8 cellular contexts compared by ENCODE assay signal in genomic region chr2:118014492-118014824, GRCh38. TPM values are rescaled to one million over a fixed set of nuclear protein-coding genes. Genes with fewer than 3 reads are reported as not detected.
A peak's percentile ranks its signal among the peaks of the same experiment; 100 is the strongest.
DNase-seq lines count a peak whose midpoint lies in the region; ATAC-seq and TF ChIP-seq lines count a peak whose summit lies in the region.

No MANE protein-coding gene starts in this region.

- H3K27ac Mint-ChIP-seq in T-helper 17 cell: peak overlapping the region; percentile 87

- intact Hi-C loops in sigmoid colon (cut with DNase I): loop anchor here (5.0 to 10.0 kb wide), 2 partner anchors 73 to 170 kb away; partner anchors contain the start of gene INSIG2

- H3K4me3 ChIP-seq in fibroblast of villous mesenchyme (ENCODE audit: low read depth, low read length) (peak overlapping the region; percentile 87), sigmoid colon (peak overlapping the region; percentile 72 to 100 (median 95))

- peaks cover 36% of the 10 kb centered on the region for H3K4me1 Mint-ChIP-seq in T-helper 17 cell

- H3K4me3 Mint-ChIP-seq in T-helper 17 cell: peak overlapping the region; percentile 94

- no peaks in the 10 kb centered on the region for H3K27me3 ChIP-seq in sigmoid colon

- no peaks in the 10 kb centered on the region for H3K36me3 ChIP-seq in sigmoid colon

- H3K27me3 Mint-ChIP-seq in T-helper 17 cell: peaks cover 12% of the 10 kb centered on the region

- DNase-seq in HEK293T (ENCODE audit: extremely low spot score): no peak
- DNase-seq in T-helper 17 cell: no peak
- no peak for DNase-seq in fibroblast of villous mesenchyme (ENCODE audit: low read depth)
- no peak for DNase-seq in sigmoid colon
- no peak for DNase-seq in OCI-M2 (lab: John Stamatoyannopoulos, UW; ENCODE audit: unreplicated experiment)
- DNase-seq in NCI-H128 (lab: John Stamatoyannopoulos, UW; ENCODE audit: unreplicated experiment): no peak
- no peak for DNase-seq in DMS53 treated with DMSO at 0.1 percent for 48 hours (lab: John Stamatoyannopoulos, UW; ENCODE audit: unreplicated experiment)

- WGBS in sigmoid colon, 2 donors: 1% methylated on average over 17 of the region's 17 CpGs

- CTCF ChIA-PET in HEK293T (lab: Yijun Ruan, JAX): interaction anchor here (0.9 to 1.6 kb wide), 3 partner anchors 11 to 867 kb away, joined by 3 to 12 read pairs (median 3); no protein-coding TSS in a partner anchor

- H3K9me3 ChIP-seq in T-helper 17 cell (ENCODE audit: control insufficient read depth, low read length, poor library complexity, severe bottlenecking) (no peaks in the 10 kb centered on the region), sigmoid colon (no peaks in the 10 kb centered on the region)

- ATAC-seq in T-helper 17 cell: no peak
- no peak for ATAC-seq in HG03175 (IDR thresholded peaks at IDR 0.05; ENCODE audit: unreplicated experiment)

- peaks cover 0 to 28% (median 17%) of the 10 kb centered on the region in 4 donors for H3K4me1 ChIP-seq in sigmoid colon

- TF ChIP-seq CTCF in fibroblast of villous mesenchyme (IDR thresholded peaks at IDR 0.05; ENCODE audit: insufficient read depth, low read depth, low read length): no peak
- TF ChIP-seq CTCF in sigmoid colon (IDR thresholded peaks at IDR 0.05): no peak

- POLR2A ChIA-PET in HEK293T (lab: Yijun Ruan, JAX): interaction anchor here (0.6 to 1.0 kb wide), 4 partner anchors 8 to 172 kb away, joined by 3 read pairs; no protein-coding TSS in a partner anchor

- no peaks in the 10 kb centered on the region for H3K36me3 Mint-ChIP-seq in T-helper 17 cell (ENCODE audit: low read depth)

- H3K27ac ChIP-seq in sigmoid colon: peak overlapping the region; percentile 87 to 92 (median 89)

- TF ChIP-seq POLR2A in sigmoid colon (IDR thresholded peaks at IDR 0.05): no peak

- no peak for TF ChIP-seq EP300 in sigmoid colon (IDR thresholded peaks at IDR 0.05)

TF ChIP-seq in HEK293T, 16 proteins besides CTCF, POLR2A, EP300 and RAD21:
- TF ChIP-seq L3MBTL2 (conservative IDR thresholded peaks at IDR 0.05) (peak; percentile 8; the same call in 1 of the 2 replicates), LEF1 (IDR thresholded peaks at IDR 0.05; ENCODE audit: borderline replicate concordance) (no peak)

RNA-seq across cellular contexts. Expression of gene CCDC93, which starts 0.6 kb away (rescaled TPM):
- total RNA-seq in T-helper 17 cell (10 to 100 TPM; 51.6 to 58.2 TPM), fibroblast of villous mesenchyme (21.9 and 28.1 TPM in 2 replicates), sigmoid colon (10 to 100 TPM; 12.5 to 25.5 (median 15.3) TPM)
- 10 to 100 TPM in 1 of 3 donors, 1 to 10 TPM in 2; 4.2 to 11.3 (median 6.0) TPM for polyA plus RNA-seq in sigmoid colon
